Comparison of ENCODE assay signal across 13 cellular contexts in genomic region chr2:85930129-85931124, GRCh38. TPM values are rescaled to one million over a fixed set of nuclear protein-coding genes. Genes with fewer than 3 reads are reported as not detected.
DNase-seq lines count a peak whose midpoint lies in the region; ATAC-seq and TF ChIP-seq lines count a peak whose summit lies in the region.
"Had no signal": no experiment of that assay in that cellular context is flagged by ENCODE, and none has a peak within 500 bp of the region (broad histone marks: within the 10 kb centered on the region; RNA-seq: fewer than 3 reads in every experiment).

No MANE protein-coding gene starts in this region.

- no peaks in the 10 kb centered on the region for H3K36me3 ChIP-seq in adipocyte (ENCODE audit: control insufficient read depth, insufficient read depth, low read length, severe bottlenecking)
- H3K36me3 ChIP-seq in trophoblast cell (ENCODE audit: control insufficient read depth in 1 of 2, insufficient read depth in 2 of 2, low read length in 2 of 2), result no peaks in the 10 kb centered on the region
- no peaks in the 10 kb centered on the region for H3K36me3 ChIP-seq in HAP-1 (replicated peaks)
- H3K36me3 ChIP-seq in MG63, result no peaks in the 10 kb centered on the region

- H3K9me3 ChIP-seq in adipocyte (ENCODE audit: control insufficient read depth, low read length) (no peaks in the 10 kb centered on the region), trophoblast cell (ENCODE audit: insufficient read depth, low read depth, low read length) (peaks cover 3% of the 10 kb centered on the region), HAP-1 (no peaks in the 10 kb centered on the region), MG63 (no peaks in the 10 kb centered on the region)

- no peak overlapping the region for H3K18ac ChIP-seq in trophoblast cell (ENCODE audit: low read length)

- H3K27me3 ChIP-seq in adipocyte (replicated peaks; ENCODE audit: control insufficient read depth, insufficient read depth, low read length) (no peaks in the 10 kb centered on the region), trophoblast cell (ENCODE audit: insufficient read depth, low read length) (no peaks in the 10 kb centered on the region), HAP-1 (ENCODE audit: low read depth) (peaks cover 5% of the 10 kb centered on the region; the same call in 1 of the 2 replicates), MG63 (no peaks in the 10 kb centered on the region)

- peak; percentile 30 for DNase-seq in AG10803 (ENCODE audit: low read depth)
- no peak for DNase-seq in adipocyte (ENCODE audit: low read depth)
- DNase-seq in fibroblast of the aortic adventitia (ENCODE audit: low read depth), result peak; percentile 49
- DNase-seq in trophoblast cell, result peak; percentile 85 to 97
- DNase-seq in HAP-1 (ENCODE audit: low spot score in 2 of 2), result no peak
- DNase-seq in HCEC 1CT, result no peak
- DNase-seq in MG63, result no peak
- DNase-seq: amygdala; glutamatergic neuron; NCI-H2107; stimulated activated naive CD8-positive, alpha-beta T cell treated with anti-CD3 and anti-CD28 coated beads, Interleukin-15, Interleukin-2, amounts not matched to agents 100 U/mL and 50 U/mL, for 24 hours had no signal

- H2AFZ ChIP-seq in trophoblast cell (ENCODE audit: insufficient read depth, low read length, poor library complexity), result no peak overlapping the region

- no peak overlapping the region for H2BK120ac ChIP-seq in trophoblast cell (ENCODE audit: insufficient read depth, low read length, poor library complexity)

- H3K4ac ChIP-seq in trophoblast cell (ENCODE audit: low read depth, low read length), result no peak overlapping the region

- TF ChIP-seq CTCF in AG10803 (conservative IDR thresholded peaks at IDR 0.05; ENCODE audit: low read length) (no peak), fibroblast of the aortic adventitia (IDR thresholded peaks at IDR 0.05; ENCODE audit: insufficient read depth, low read length) (no peak)

- ATAC-seq in GM18873 (IDR thresholded peaks at IDR 0.05; ENCODE audit: low FRiP score, unreplicated experiment), result no peak
- ATAC-seq: stimulated activated naive CD8-positive, alpha-beta T cell treated with anti-CD3 and anti-CD28 coated beads, Interleukin-15, Interleukin-2, amounts not matched to agents 100 U/mL and 50 U/mL, for 24 hours had no signal

- no peak overlapping the region for H3K4me3 ChIP-seq in AG10803 (ENCODE audit: low read length)
- H3K4me3 ChIP-seq in adipocyte (ENCODE audit: low read length), result no peak overlapping the region
- no peak overlapping the region for H3K4me3 ChIP-seq in fibroblast of the aortic adventitia (ENCODE audit: low read depth, low read length)
- H3K4me3 ChIP-seq in trophoblast cell (ENCODE audit: low read depth, low read length), result no peak overlapping the region
- H3K4me3 ChIP-seq in HAP-1, result no peak overlapping the region
- H3K4me3 ChIP-seq in MG63, result no peak overlapping the region
- H3K4me3 ChIP-seq: coronary artery had no signal

- no peak overlapping the region for H3K23ac ChIP-seq in trophoblast cell (ENCODE audit: low read length)

- H2BK5ac ChIP-seq in trophoblast cell (ENCODE audit: low read depth, low read length, poor library complexity), result no peak overlapping the region

- no CpG with 5 or more reads among the region's 4 CpGs for WGBS in trophoblast cell (ENCODE audit: extremely low coverage, insufficient coverage, insufficient read length)

- peak overlapping the region; percentile 7 for H4K91ac ChIP-seq in trophoblast cell (ENCODE audit: low read depth, low read length)

- no peak overlapping the region for H4K8ac ChIP-seq in trophoblast cell (ENCODE audit: low read depth, low read length)

- in situ Hi-C loops in HAP-1 (cut with MboI; ENCODE audit: low sequenced_read_pairs), result no loop called here

- peaks cover 10% of the 10 kb centered on the region for H3K79me1 ChIP-seq in trophoblast cell (ENCODE audit: low read length)

- no peaks in the 10 kb centered on the region for H3K79me2 ChIP-seq in trophoblast cell (ENCODE audit: control insufficient read depth, insufficient read depth, low read length, poor library complexity)

- H3K4me2 ChIP-seq in trophoblast cell (ENCODE audit: low read length), result no peak overlapping the region

- peak overlapping the region; percentile 55 for H2BK12ac ChIP-seq in trophoblast cell (ENCODE audit: low read length)

- H3K27ac ChIP-seq in trophoblast cell (ENCODE audit: low read depth, low read length), result no peak overlapping the region

- H3K14ac ChIP-seq in trophoblast cell (ENCODE audit: low read length), result no peak overlapping the region

- H4K12ac ChIP-seq in trophoblast cell (ENCODE audit: low read depth, low read length), result no peak overlapping the region

- H3K9ac ChIP-seq in adipocyte (ENCODE audit: low read length) (peak overlapping the region; percentile 27), trophoblast cell (ENCODE audit: low read length) (no peak overlapping the region)

- peak overlapping the region; percentile 11 for H2AK5ac ChIP-seq in trophoblast cell (ENCODE audit: low read length)

- peaks cover 72% of the 10 kb centered on the region for H3K4me1 ChIP-seq in adipocyte (ENCODE audit: control insufficient read depth, insufficient read depth, low read length)
- peaks cover 7 to 16% of the 10 kb centered on the region in 2 experiments for H3K4me1 ChIP-seq in trophoblast cell (ENCODE audit: control insufficient read depth in 1 of 2, insufficient read depth in 2 of 2, low read length in 2 of 2)
- H3K4me1 ChIP-seq in HAP-1, result no peaks in the 10 kb centered on the region

RNA-seq across cellular contexts. Expression of gene ST3GAL5, which starts 41.6 kb away (rescaled TPM):
- total RNA-seq in fibroblast of the aortic adventitia (ENCODE audit: low replicate concordance), result 19.4 and 87.6 TPM in 2 replicates
- polyA plus RNA-seq in trophoblast cell (2013), result 23.2 and 23.6 TPM in 2 replicates
- total RNA-seq in MG63 (2014; rRNA removed; shearing (Covaris generic); ENCODE audit: low replicate concordance), result 2.1 and 10.0 TPM in 2 replicates

Comparison
In these comparisons a context has a peak if more than half of its experiments do, and no peak if none do; other contexts are left out.
1. DNase-seq: peak in AG10803 (single experiment), fibroblast of the aortic adventitia (single experiment) and trophoblast cell (2 of 2); none in adipocyte (single experiment), HAP-1 (0 of 2), HCEC 1CT (single experiment) and MG63 (single experiment).